ENCODE assay signal across 2 cellular contexts in the genomic region with DNA sequence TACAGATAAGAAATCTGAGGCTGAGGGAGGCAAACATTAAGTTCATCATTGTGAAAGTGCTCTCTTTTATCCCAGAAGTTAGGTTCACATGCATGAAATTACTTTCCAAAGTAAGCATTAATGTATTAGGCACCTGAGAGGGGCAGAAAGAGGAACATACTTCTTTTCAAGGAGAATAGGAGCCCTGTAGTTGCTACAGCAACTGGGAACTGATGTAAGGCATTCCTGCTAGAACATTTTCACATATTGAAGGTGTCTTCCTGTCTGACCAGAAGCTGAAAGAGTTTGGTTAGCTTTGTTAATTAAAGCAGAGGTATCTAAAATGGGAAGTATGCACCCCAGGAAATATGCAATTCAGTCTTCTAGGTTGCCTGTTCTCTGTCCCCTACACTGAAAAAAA.
TF ChIP-seq lines count a peak whose summit lies in the region.

No MANE protein-coding gene starts in this region.

TF ChIP-seq in GM23338, 12 proteins besides CTCF, POLR2A, EP300 and RAD21 (continues in another document):
- TF ChIP-seq, protein P1, sequence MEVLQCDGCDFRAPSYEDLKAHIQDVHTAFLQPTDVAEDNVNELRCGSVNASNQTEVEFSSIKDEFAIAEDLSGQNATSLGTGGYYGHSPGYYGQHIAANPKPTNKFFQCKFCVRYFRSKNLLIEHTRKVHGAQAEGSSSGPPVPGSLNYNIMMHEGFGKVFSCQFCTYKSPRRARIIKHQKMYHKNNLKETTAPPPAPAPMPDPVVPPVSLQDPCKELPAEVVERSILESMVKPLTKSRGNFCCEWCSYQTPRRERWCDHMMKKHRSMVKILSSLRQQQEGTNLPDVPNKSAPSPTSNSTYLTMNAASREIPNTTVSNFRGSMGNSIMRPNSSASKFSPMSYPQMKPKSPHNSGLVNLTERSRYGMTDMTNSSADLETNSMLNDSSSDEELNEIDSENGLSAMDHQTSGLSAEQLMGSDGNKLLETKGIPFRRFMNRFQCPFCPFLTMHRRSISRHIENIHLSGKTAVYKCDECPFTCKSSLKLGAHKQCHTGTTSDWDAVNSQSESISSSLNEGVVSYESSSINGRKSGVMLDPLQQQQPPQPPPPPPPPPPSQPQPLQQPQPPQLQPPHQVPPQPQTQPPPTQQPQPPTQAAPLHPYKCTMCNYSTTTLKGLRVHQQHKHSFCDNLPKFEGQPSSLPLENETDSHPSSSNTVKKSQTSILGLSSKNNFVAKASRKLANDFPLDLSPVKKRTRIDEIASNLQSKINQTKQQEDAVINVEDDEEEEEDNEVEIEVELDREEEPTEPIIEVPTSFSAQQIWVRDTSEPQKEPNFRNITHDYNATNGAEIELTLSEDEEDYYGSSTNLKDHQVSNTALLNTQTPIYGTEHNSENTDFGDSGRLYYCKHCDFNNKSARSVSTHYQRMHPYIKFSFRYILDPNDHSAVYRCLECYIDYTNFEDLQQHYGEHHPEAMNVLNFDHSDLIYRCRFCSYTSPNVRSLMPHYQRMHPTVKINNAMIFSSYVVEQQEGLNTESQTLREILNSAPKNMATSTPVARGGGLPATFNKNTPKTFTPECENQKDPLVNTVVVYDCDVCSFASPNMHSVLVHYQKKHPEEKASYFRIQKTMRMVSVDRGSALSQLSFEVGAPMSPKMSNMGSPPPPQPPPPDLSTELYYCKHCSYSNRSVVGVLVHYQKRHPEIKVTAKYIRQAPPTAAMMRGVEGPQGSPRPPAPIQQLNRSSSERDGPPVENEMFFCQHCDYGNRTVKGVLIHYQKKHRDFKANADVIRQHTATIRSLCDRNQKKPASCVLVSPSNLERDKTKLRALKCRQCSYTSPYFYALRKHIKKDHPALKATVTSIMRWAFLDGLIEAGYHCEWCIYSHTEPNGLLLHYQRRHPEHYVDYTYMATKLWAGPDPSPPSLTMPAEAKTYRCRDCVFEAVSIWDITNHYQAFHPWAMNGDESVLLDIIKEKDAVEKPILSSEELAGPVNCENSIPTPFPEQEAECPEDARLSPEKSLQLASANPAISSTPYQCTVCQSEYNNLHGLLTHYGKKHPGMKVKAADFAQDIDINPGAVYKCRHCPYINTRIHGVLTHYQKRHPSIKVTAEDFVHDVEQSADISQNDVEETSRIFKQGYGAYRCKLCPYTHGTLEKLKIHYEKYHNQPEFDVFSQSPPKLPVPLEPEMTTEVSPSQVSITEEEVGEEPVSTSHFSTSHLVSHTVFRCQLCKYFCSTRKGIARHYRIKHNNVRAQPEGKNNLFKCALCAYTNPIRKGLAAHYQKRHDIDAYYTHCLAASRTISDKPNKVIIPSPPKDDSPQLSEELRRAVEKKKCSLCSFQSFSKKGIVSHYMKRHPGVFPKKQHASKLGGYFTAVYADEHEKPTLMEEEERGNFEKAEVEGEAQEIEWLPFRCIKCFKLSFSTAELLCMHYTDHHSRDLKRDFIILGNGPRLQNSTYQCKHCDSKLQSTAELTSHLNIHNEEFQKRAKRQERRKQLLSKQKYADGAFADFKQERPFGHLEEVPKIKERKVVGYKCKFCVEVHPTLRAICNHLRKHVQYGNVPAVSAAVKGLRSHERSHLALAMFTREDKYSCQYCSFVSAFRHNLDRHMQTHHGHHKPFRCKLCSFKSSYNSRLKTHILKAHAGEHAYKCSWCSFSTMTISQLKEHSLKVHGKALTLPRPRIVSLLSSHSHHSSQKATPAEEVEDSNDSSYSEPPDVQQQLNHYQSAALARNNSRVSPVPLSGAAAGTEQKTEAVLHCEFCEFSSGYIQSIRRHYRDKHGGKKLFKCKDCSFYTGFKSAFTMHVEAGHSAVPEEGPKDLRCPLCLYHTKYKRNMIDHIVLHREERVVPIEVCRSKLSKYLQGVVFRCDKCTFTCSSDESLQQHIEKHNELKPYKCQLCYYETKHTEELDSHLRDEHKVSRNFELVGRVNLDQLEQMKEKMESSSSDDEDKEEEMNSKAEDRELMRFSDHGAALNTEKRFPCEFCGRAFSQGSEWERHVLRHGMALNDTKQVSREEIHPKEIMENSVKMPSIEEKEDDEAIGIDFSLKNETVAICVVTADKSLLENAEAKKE (CRISPR knock-in tag; IDR thresholded peaks at IDR 0.05) = no peak
- TF ChIP-seq, protein P2, sequence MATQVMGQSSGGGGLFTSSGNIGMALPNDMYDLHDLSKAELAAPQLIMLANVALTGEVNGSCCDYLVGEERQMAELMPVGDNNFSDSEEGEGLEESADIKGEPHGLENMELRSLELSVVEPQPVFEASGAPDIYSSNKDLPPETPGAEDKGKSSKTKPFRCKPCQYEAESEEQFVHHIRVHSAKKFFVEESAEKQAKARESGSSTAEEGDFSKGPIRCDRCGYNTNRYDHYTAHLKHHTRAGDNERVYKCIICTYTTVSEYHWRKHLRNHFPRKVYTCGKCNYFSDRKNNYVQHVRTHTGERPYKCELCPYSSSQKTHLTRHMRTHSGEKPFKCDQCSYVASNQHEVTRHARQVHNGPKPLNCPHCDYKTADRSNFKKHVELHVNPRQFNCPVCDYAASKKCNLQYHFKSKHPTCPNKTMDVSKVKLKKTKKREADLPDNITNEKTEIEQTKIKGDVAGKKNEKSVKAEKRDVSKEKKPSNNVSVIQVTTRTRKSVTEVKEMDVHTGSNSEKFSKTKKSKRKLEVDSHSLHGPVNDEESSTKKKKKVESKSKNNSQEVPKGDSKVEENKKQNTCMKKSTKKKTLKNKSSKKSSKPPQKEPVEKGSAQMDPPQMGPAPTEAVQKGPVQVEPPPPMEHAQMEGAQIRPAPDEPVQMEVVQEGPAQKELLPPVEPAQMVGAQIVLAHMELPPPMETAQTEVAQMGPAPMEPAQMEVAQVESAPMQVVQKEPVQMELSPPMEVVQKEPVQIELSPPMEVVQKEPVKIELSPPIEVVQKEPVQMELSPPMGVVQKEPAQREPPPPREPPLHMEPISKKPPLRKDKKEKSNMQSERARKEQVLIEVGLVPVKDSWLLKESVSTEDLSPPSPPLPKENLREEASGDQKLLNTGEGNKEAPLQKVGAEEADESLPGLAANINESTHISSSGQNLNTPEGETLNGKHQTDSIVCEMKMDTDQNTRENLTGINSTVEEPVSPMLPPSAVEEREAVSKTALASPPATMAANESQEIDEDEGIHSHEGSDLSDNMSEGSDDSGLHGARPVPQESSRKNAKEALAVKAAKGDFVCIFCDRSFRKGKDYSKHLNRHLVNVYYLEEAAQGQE (IDR thresholded peaks at IDR 0.05; ENCODE audit: unreplicated experiment) = no peak
- TF ChIP-seq ZNF114 (CRISPR knock-in tag; IDR thresholded peaks at IDR 0.05) (no peak), NANOG (IDR thresholded peaks at IDR 0.05; ENCODE audit: borderline replicate concordance) (no peak), JUNB (IDR thresholded peaks at IDR 0.05; ENCODE audit: unreplicated experiment) (no peak), ZNF331 (CRISPR knock-in tag; IDR thresholded peaks at IDR 0.05; ENCODE audit: low read depth) (no peak), POLR2AphosphoS5 (IDR thresholded peaks at IDR 0.05; ENCODE audit: low read depth) (no peak), CREB1 (CRISPR knock-in tag; IDR thresholded peaks at IDR 0.05; ENCODE audit: low read depth) (no peak), STAT1 (IDR thresholded peaks at IDR 0.05; ENCODE audit: unreplicated experiment) (no peak)
- TF ChIP-seq, protein P3, sequence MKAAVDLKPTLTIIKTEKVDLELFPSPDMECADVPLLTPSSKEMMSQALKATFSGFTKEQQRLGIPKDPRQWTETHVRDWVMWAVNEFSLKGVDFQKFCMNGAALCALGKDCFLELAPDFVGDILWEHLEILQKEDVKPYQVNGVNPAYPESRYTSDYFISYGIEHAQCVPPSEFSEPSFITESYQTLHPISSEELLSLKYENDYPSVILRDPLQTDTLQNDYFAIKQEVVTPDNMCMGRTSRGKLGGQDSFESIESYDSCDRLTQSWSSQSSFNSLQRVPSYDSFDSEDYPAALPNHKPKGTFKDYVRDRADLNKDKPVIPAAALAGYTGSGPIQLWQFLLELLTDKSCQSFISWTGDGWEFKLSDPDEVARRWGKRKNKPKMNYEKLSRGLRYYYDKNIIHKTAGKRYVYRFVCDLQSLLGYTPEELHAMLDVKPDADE (IDR thresholded peaks at IDR 0.05) = no peak

TF ChIP-seq in H1, 55 proteins besides CTCF, POLR2A, EP300 and RAD21 (continued from another document):
- TF ChIP-seq KDM1A (IDR thresholded peaks at IDR 0.05; ENCODE audit: borderline replicate concordance, low read length) = no peak
- TF ChIP-seq RNF2 (IDR thresholded peaks at IDR 0.05; ENCODE audit: borderline replicate concordance, low read depth, low read length, missing control alignments, poor library complexity, severe bottlenecking) = no peak
- TF ChIP-seq, protein P4, sequence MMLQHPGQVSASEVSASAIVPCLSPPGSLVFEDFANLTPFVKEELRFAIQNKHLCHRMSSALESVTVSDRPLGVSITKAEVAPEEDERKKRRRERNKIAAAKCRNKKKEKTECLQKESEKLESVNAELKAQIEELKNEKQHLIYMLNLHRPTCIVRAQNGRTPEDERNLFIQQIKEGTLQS (IDR thresholded peaks at IDR 0.05; ENCODE audit: insufficient read depth, low read depth, low read length) = no peak
- TF ChIP-seq ASH2L (IDR thresholded peaks at IDR 0.05; ENCODE audit: low read length) = no peak
- TF ChIP-seq JUND (IDR thresholded peaks at IDR 0.05; ENCODE audit: low read length) = no peak
- TF ChIP-seq GABPA (IDR thresholded peaks at IDR 0.05; ENCODE audit: borderline replicate concordance, insufficient read depth, low read length) = no peak
- no peak for TF ChIP-seq SUZ12 (IDR thresholded peaks at IDR 0.05; ENCODE audit: low read length)
- no peak for TF ChIP-seq SP1 (IDR thresholded peaks at IDR 0.05; ENCODE audit: low read depth, low read length)
- TF ChIP-seq SIRT6 (IDR thresholded peaks at IDR 0.05; ENCODE audit: low read length) = no peak
- TF ChIP-seq, protein P5, sequence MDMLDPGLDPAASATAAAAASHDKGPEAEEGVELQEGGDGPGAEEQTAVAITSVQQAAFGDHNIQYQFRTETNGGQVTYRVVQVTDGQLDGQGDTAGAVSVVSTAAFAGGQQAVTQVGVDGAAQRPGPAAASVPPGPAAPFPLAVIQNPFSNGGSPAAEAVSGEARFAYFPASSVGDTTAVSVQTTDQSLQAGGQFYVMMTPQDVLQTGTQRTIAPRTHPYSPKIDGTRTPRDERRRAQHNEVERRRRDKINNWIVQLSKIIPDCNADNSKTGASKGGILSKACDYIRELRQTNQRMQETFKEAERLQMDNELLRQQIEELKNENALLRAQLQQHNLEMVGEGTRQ (IDR thresholded peaks at IDR 0.05; ENCODE audit: low read length) = no peak
- TF ChIP-seq RBBP5 (IDR thresholded peaks at IDR 0.05; ENCODE audit: borderline replicate concordance, low read depth, low read length) = no peak
